17 cellular contexts compared by ENCODE assay signal in genomic region chr5:57828221-57828620, GRCh38.
DNase-seq lines count a peak whose midpoint lies in the region; ATAC-seq and TF ChIP-seq lines count a peak whose summit lies in the region.
"Had no signal": no experiment of that assay in that cellular context is flagged by ENCODE, and none has a peak within 500 bp of the region (broad histone marks: within the 10 kb centered on the region; RNA-seq: fewer than 3 reads in every experiment).

No MANE protein-coding gene starts in this region.

- H3K4me2 ChIP-seq in osteoblast (ENCODE audit: insufficient read depth, low read length), result no peak overlapping the region
- H3K4me2 ChIP-seq: A549, BLaER1 had no signal

- H3K27ac Mint-ChIP-seq in activated naive CD4-positive, alpha-beta T cell treated with anti-CD3 and anti-CD28 coated beads for 36 hours, result no peak overlapping the region
- H3K27ac Mint-ChIP-seq: CD4-positive, CD25-positive, alpha-beta regulatory T cell; IgD-negative memory B cell had no signal

- no peak overlapping the region for H2AFZ ChIP-seq in osteoblast (ENCODE audit: low read length)

- no peaks in the 10 kb centered on the region for H3K36me3 Mint-ChIP-seq in activated naive CD4-positive, alpha-beta T cell treated with anti-CD3 and anti-CD28 coated beads for 36 hours (ENCODE audit: low read depth)
- H3K36me3 Mint-ChIP-seq: CD4-positive, CD25-positive, alpha-beta regulatory T cell; IgD-negative memory B cell had no signal

- TF ChIP-seq CTCF in osteoblast (IDR thresholded peaks at IDR 0.05; ENCODE audit: extremely low read depth, low read depth, low read length), result no peak

- peak overlapping the region; percentile 25 for H3K27ac ChIP-seq in osteoblast (ENCODE audit: low read depth, low read length)
- H3K27ac ChIP-seq: A549, BLaER1 had no signal

- H3K9me3 Mint-ChIP-seq in activated naive CD4-positive, alpha-beta T cell treated with anti-CD3 and anti-CD28 coated beads for 36 hours, result no peaks in the 10 kb centered on the region

- no peaks in the 10 kb centered on the region for H3K36me3 ChIP-seq in adipocyte (ENCODE audit: control insufficient read depth, insufficient read depth, low read length, severe bottlenecking)
- no peaks in the 10 kb centered on the region for H3K36me3 ChIP-seq in osteoblast (ENCODE audit: insufficient read depth, low read length)
- H3K36me3 ChIP-seq: BLaER1 had no signal

- H3K4me1 ChIP-seq in adipocyte (ENCODE audit: control insufficient read depth, insufficient read depth, low read length) (no peaks in the 10 kb centered on the region), osteoblast (ENCODE audit: insufficient read depth, low read length) (peaks cover 26% of the 10 kb centered on the region)
- H3K4me1 ChIP-seq: BLaER1 had no signal

- no peak overlapping the region for H3K4me3 Mint-ChIP-seq in activated naive CD4-positive, alpha-beta T cell treated with anti-CD3 and anti-CD28 coated beads for 36 hours
- H3K4me3 Mint-ChIP-seq: CD4-positive, CD25-positive, alpha-beta regulatory T cell; IgD-negative memory B cell had no signal

- no peak for ATAC-seq in GM21717 (IDR thresholded peaks at IDR 0.05; ENCODE audit: unreplicated experiment)
- ATAC-seq: A549 had no signal

- H3K9ac ChIP-seq in adipocyte (ENCODE audit: low read length), result no peak overlapping the region
- H3K9ac ChIP-seq: BLaER1 had no signal

- peaks cover 12% of the 10 kb centered on the region for H3K27me3 Mint-ChIP-seq in activated naive CD4-positive, alpha-beta T cell treated with anti-CD3 and anti-CD28 coated beads for 36 hours (ENCODE audit: low read depth)
- H3K27me3 Mint-ChIP-seq: CD4-positive, CD25-positive, alpha-beta regulatory T cell; IgD-negative memory B cell had no signal

- H3K27me3 ChIP-seq in adipocyte (replicated peaks; ENCODE audit: control insufficient read depth, insufficient read depth, low read length) (no peaks in the 10 kb centered on the region), osteoblast (ENCODE audit: insufficient read depth, low read length) (no peaks in the 10 kb centered on the region)
- H3K27me3 ChIP-seq: BLaER1 had no signal

- no peaks in the 10 kb centered on the region for H3K4me1 Mint-ChIP-seq in activated naive CD4-positive, alpha-beta T cell treated with anti-CD3 and anti-CD28 coated beads for 36 hours (ENCODE audit: low read depth)
- H3K4me1 Mint-ChIP-seq: CD4-positive, CD25-positive, alpha-beta regulatory T cell; IgD-negative memory B cell had no signal

- no peaks in the 10 kb centered on the region for H4K20me1 ChIP-seq in osteoblast (ENCODE audit: insufficient read depth, low read length)
- H4K20me1 ChIP-seq: BLaER1 had no signal

- CTCF ChIA-PET in activated naive CD4-positive, alpha-beta T cell treated with anti-CD3 and anti-CD28 coated beads for 36 hours (lab: Charles Lee), result no interaction called here

- H3K4me3 ChIP-seq in adipocyte (ENCODE audit: low read length), result no peak overlapping the region
- H3K4me3 ChIP-seq in osteoblast (ENCODE audit: insufficient read depth, low read length), result no peak overlapping the region
- H3K4me3 ChIP-seq: A549, BLaER1 had no signal

- no peaks in the 10 kb centered on the region for H3K79me2 ChIP-seq in osteoblast (ENCODE audit: insufficient read depth, low read length)

- intact Hi-C loops in activated naive CD4-positive, alpha-beta T cell treated with anti-CD3 and anti-CD28 coated beads for 36 hours (cut with micrococcal nuclease), result no loop called here

- no peaks in the 10 kb centered on the region for H3K9me3 ChIP-seq in adipocyte (ENCODE audit: control insufficient read depth, low read length)
- no peaks in the 10 kb centered on the region for H3K9me3 ChIP-seq in osteoblast (ENCODE audit: low read depth, low read length)
- H3K9me3 ChIP-seq: A549, BLaER1 had no signal

- peak; percentile 17 for DNase-seq in GM03348 (ENCODE audit: low spot score)
- peak; percentile 73 for DNase-seq in adipocyte (ENCODE audit: low read depth)
- DNase-seq in fibroblast of gingiva (ENCODE audit: low read depth), result peak; percentile 65
- DNase-seq in osteoblast (ENCODE audit: insufficient read length, low spot score, missing footprints), result no peak
- no peak for DNase-seq in activated naive CD4-positive, alpha-beta T cell treated with anti-CD3 and anti-CD28 coated beads for 36 hours
- no peak for DNase-seq in activated CD4-positive, alpha-beta T cell treated with anti-CD3 and anti-CD28 coated beads for 4 hours
- no peak for DNase-seq in SIG-M5 treated with dmso at 0.1 percent for 504 hours (lab: John Stamatoyannopoulos, UW; ENCODE audit: unreplicated experiment)
- DNase-seq: AML-193; CD4-positive, CD25-positive, alpha-beta regulatory T cell; DMS153; DMS79 treated with DMSO at 0.1 percent for 48 hours; GDM1; KG1 had no signal

Comparison
In these comparisons a context has a peak if more than half of its experiments do, and no peak if none do; other contexts are left out.
1. DNase-seq: peak in GM03348 (single experiment), adipocyte (single experiment) and fibroblast of gingiva (single experiment); none in osteoblast (single experiment), activated naive CD4-positive, alpha-beta T cell treated with anti-CD3 and anti-CD28 coated beads for 36 hours (single experiment), activated CD4-positive, alpha-beta T cell treated with anti-CD3 and anti-CD28 coated beads for 4 hours (0 of 2) and SIG-M5 treated with dmso at 0.1 percent for 504 hours (single experiment).